19 cellular contexts compared by ENCODE assay signal in the genomic region with DNA sequence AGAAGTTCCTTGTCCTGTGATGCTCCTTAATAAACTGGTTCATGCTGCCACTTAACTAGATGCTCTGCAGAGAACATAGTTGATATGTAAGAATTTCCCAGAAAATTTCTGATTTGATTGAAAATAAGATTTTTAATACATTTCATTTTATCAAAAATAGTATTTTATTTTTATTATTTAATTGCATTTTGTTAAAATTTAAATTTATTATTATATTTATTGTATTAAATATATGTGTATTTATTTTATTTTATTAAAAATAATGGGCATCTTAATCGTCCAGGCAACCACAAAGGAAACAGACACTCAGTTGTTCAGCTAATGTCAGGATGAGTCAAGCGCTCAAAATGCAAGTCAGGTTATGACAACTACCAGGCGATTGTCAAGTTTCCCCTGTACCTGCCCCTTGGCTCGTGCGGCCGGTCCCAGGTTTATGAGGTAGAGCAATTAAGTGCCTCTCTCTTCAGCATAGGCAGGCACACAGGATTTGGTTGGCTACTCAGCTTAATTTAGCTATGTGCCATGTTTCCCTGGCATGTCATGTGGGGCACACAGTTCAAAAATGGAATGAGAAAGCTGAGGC.
DNase-seq lines count a peak whose midpoint lies in the region; ATAC-seq and TF ChIP-seq lines count a peak whose summit lies in the region.
"Had no signal": no experiment of that assay in that cellular context is flagged by ENCODE, and none has a peak within 500 bp of the region (broad histone marks: within the 10 kb centered on the region; RNA-seq: fewer than 3 reads in every experiment).

No MANE protein-coding gene starts in this region.

- H3K36me3 Mint-ChIP-seq in nephron progenitor cell (ENCODE audit: low read depth), result peaks cover 8% of the 10 kb centered on the region
- H3K36me3 Mint-ChIP-seq: activated naive CD8-positive, alpha-beta T cell treated with anti-CD3 and anti-CD28 coated beads for 36 hours; naive thymus-derived CD8-positive, alpha-beta T cell had no signal

- peak overlapping the region; percentile 21 for H3K4me3 Mint-ChIP-seq in nephron progenitor cell
- H3K4me3 Mint-ChIP-seq: activated CD4-positive, alpha-beta T cell treated with anti-CD3 and anti-CD28 coated beads, Interleukin-2, amount 10 ng/mL, durations not matched to agents 24 days and 14 days; activated naive CD8-positive, alpha-beta T cell treated with anti-CD3 and anti-CD28 coated beads for 36 hours; central memory CD8-positive, alpha-beta T cell; naive thymus-derived CD8-positive, alpha-beta T cell had no signal

- peaks cover 18% of the 10 kb centered on the region for H3K9me3 Mint-ChIP-seq in nephron progenitor cell
- H3K9me3 Mint-ChIP-seq: activated CD4-positive, alpha-beta T cell treated with anti-CD3 and anti-CD28 coated beads, Interleukin-2, amount 10 ng/mL, durations not matched to agents 24 days and 14 days had no signal

- H3K27ac Mint-ChIP-seq in nephron progenitor cell, result no peak overlapping the region
- H3K27ac Mint-ChIP-seq: activated CD4-positive, alpha-beta T cell treated with anti-CD3 and anti-CD28 coated beads, Interleukin-2, amount 10 ng/mL, durations not matched to agents 24 days and 14 days; activated naive CD8-positive, alpha-beta T cell treated with anti-CD3 and anti-CD28 coated beads for 36 hours; naive thymus-derived CD8-positive, alpha-beta T cell had no signal

- H3K4me1 Mint-ChIP-seq in nephron progenitor cell, result peaks cover 24% of the 10 kb centered on the region
- H3K4me1 Mint-ChIP-seq: activated CD4-positive, alpha-beta T cell treated with anti-CD3 and anti-CD28 coated beads, Interleukin-2, amount 10 ng/mL, durations not matched to agents 24 days and 14 days; activated naive CD8-positive, alpha-beta T cell treated with anti-CD3 and anti-CD28 coated beads for 36 hours; central memory CD8-positive, alpha-beta T cell; naive thymus-derived CD8-positive, alpha-beta T cell had no signal

- no peak for ATAC-seq in HG03039 (IDR thresholded peaks at IDR 0.05; ENCODE audit: unreplicated experiment)
- ATAC-seq: naive thymus-derived CD8-positive, alpha-beta T cell had no signal

- peaks cover 49% of the 10 kb centered on the region for H3K27me3 Mint-ChIP-seq in nephron progenitor cell (ENCODE audit: low read depth, poor library complexity)
- H3K27me3 Mint-ChIP-seq: activated CD4-positive, alpha-beta T cell treated with anti-CD3 and anti-CD28 coated beads, Interleukin-2, amount 10 ng/mL, durations not matched to agents 24 days and 14 days; activated naive CD8-positive, alpha-beta T cell treated with anti-CD3 and anti-CD28 coated beads for 36 hours; central memory CD8-positive, alpha-beta T cell; naive thymus-derived CD8-positive, alpha-beta T cell had no signal

- no peak for TF ChIP-seq CTCF in RWPE1 (conservative IDR thresholded peaks at IDR 0.05; ENCODE audit: low read depth)
- TF ChIP-seq CTCF in epithelial cell of esophagus (IDR thresholded peaks at IDR 0.05; ENCODE audit: insufficient read depth, low read depth, low read length, missing control alignments), result no peak
- TF ChIP-seq CTCF in nephron progenitor cell (IDR thresholded peaks at IDR 0.05), result no peak

- H3K4me3 ChIP-seq in epithelial cell of esophagus (ENCODE audit: low read length), result no peak overlapping the region
- H3K4me3 ChIP-seq: heart left ventricle, left lung, upper lobe of right lung had no signal

- POLR2A ChIA-PET in RWPE1 (lab: Yijun Ruan, JAX; ENCODE audit: low non-redundant PET), result no interaction called here

- DNase-seq in Daoy (ENCODE audit: low read depth) (peak; percentile 64), RWPE1 (ENCODE audit: low spot score) (peak; percentile 84), epithelial cell of esophagus (ENCODE audit: low read depth) (peak; percentile 95), nephron progenitor cell (peak; percentile 21), MV-4-11 (lab: John Stamatoyannopoulos, UW) (no peak)
- no peak for DNase-seq in activated CD4-positive, alpha-beta T cell treated with anti-CD3 and anti-CD28 coated beads for 1 hour
- DNase-seq in activated effector memory CD4-positive, alpha-beta T cell treated with anti-CD3 and anti-CD28 coated beads, Interleukin-2, amount 50 U/mL, for 16 hours, result no peak
- DNase-seq: activated CD4-positive, alpha-beta T cell treated with anti-CD3 and anti-CD28 coated beads, Interleukin-2, amount 10 ng/mL, durations not matched to agents 24 days and 14 days; activated naive CD8-positive, alpha-beta T cell treated with anti-CD3 and anti-CD28 coated beads for 36 hours; activated T-cell treated with anti-CD3 and anti-CD28 coated beads for 4 hours; AML-193; erythroblast; heart left ventricle; naive thymus-derived CD8-positive, alpha-beta T cell; stimulated activated CD4-positive, alpha-beta T cell treated with anti-CD3 and anti-CD28 coated beads, Interleukin-4, amount 100 ng/mL, for 24 hours; upper lobe of right lung had no signal

- CTCF ChIA-PET in RWPE1 (lab: Yijun Ruan, JAX), result no interaction called here

- peak overlapping the region; percentile 80 for H3K27ac ChIP-seq in RWPE1
- H3K27ac ChIP-seq: heart left ventricle, left lung, upper lobe of right lung had no signal

Comparison
In these comparisons a context has a peak if more than half of its experiments do, and no peak if none do; other contexts are left out.
1. DNase-seq: peak in Daoy (single experiment), RWPE1 (single experiment), epithelial cell of esophagus (single experiment) and nephron progenitor cell (single experiment); none in activated CD4-positive, alpha-beta T cell treated with anti-CD3 and anti-CD28 coated beads for 1 hour (single experiment), activated effector memory CD4-positive, alpha-beta T cell treated with anti-CD3 and anti-CD28 coated beads, Interleukin-2, amount 50 U/mL, for 16 hours (single experiment) and MV-4-11 (single experiment).